In genomic region chr16:920722-921121, GRCh38 we compare ENCODE assay signal across 12 cellular contexts. TPM values are rescaled to one million over a fixed set of nuclear protein-coding genes. Genes with fewer than 3 reads are reported as not detected.
DNase-seq lines count a peak whose midpoint lies in the region; ATAC-seq and TF ChIP-seq lines count a peak whose summit lies in the region.
"Had no signal": no experiment of that assay in that cellular context is flagged by ENCODE, and none has a peak within 500 bp of the region (broad histone marks: within the 10 kb centered on the region; RNA-seq: fewer than 3 reads in every experiment).

No MANE protein-coding gene starts in this region.

- CTCF ChIA-PET in CD4-positive, alpha-beta T cell (lab: Charles Lee): no interaction called here

- TF ChIP-seq CTCF in AG09319 (IDR thresholded peaks at IDR 0.05; ENCODE audit: low read depth, low read length): no peak
- TF ChIP-seq CTCF in heart left ventricle (IDR thresholded peaks at IDR 0.05): no peak
- TF ChIP-seq CTCF in endothelial cell (IDR thresholded peaks at IDR 0.05; ENCODE audit: unreplicated experiment): no peak
- no peak for TF ChIP-seq CTCF in CD4-positive, alpha-beta T cell (IDR thresholded peaks at IDR 0.05)

- intact Hi-C loops in heart left ventricle (cut with DNase I) (no loop called here), posterior vena cava (cut with DNase I) (no loop called here)
- intact Hi-C loops in CD4-positive, alpha-beta T cell (cut with DNase I, micrococcal nuclease): no loop called here

- peaks cover 6% of the 10 kb centered on the region in 2 donors for H3K36me3 Mint-ChIP-seq in activated naive CD4-positive, alpha-beta T cell treated with anti-CD3 and anti-CD28 coated beads, Interleukin-2, amount 50 U/mL, for 72 hours
- peaks cover 35% of the 10 kb centered on the region for H3K36me3 Mint-ChIP-seq in endothelial cell (ENCODE audit: low read depth, unreplicated experiment)
- peaks cover 34% of the 10 kb centered on the region for H3K36me3 Mint-ChIP-seq in CD4-positive, alpha-beta T cell (ENCODE audit: low read depth)

- no peaks in the 10 kb centered on the region for H3K27me3 ChIP-seq in SJCRH30
- no peaks in the 10 kb centered on the region for H3K27me3 ChIP-seq in heart left ventricle
- H3K27me3 ChIP-seq in CD4-positive, alpha-beta T cell (ENCODE audit: control insufficient read depth, insufficient read depth, low read length): no peaks in the 10 kb centered on the region

- H3K4me1 ChIP-seq in SJCRH30 (peaks cover 8% of the 10 kb centered on the region; the same call in 1 of the 2 replicates), heart left ventricle (peaks cover 0 to 23% (median 10%) of the 10 kb centered on the region in 12 donors)

- H3K9me3 Mint-ChIP-seq in activated naive CD4-positive, alpha-beta T cell treated with anti-CD3 and anti-CD28 coated beads, Interleukin-2, amount 50 U/mL, for 72 hours: no peaks in the 10 kb centered on the region
- H3K9me3 Mint-ChIP-seq in endothelial cell (ENCODE audit: unreplicated experiment): no peaks in the 10 kb centered on the region
- no peaks in the 10 kb centered on the region for H3K9me3 Mint-ChIP-seq in CD4-positive, alpha-beta T cell
- H3K9me3 Mint-ChIP-seq: CD8-positive, alpha-beta T cell had no signal

- no peak overlapping the region for H3K4me3 Mint-ChIP-seq in endothelial cell (ENCODE audit: unreplicated experiment)
- no peak overlapping the region for H3K4me3 Mint-ChIP-seq in CD4-positive, alpha-beta T cell
- H3K4me3 Mint-ChIP-seq: CD8-positive, alpha-beta T cell had no signal

- TF ChIP-seq POLR2A in heart left ventricle (IDR thresholded peaks at IDR 0.05): no peak

- H3K36me3 ChIP-seq in SJCRH30 (no peaks in the 10 kb centered on the region), heart left ventricle (peaks cover 0 to 14% (median 0%) of the 10 kb centered on the region in 9 donors)

- H3K27ac ChIP-seq in SJCRH30 (peak overlapping the region; percentile 13; the same call in 1 of the 2 replicates), heart left ventricle (peak overlapping the region in 9 of 12 donors; percentile 8 to 74 (median 54))
- no peak overlapping the region for H3K27ac ChIP-seq in CD4-positive, alpha-beta T cell (ENCODE audit: low read depth, low read length)

- POLR2A ChIA-PET in CD4-positive, alpha-beta T cell (lab: Charles Lee): no interaction called here

- ATAC-seq in heart left ventricle: peak in 2 of 4 donors; percentile 49 to 52
- no peak for ATAC-seq in activated naive CD4-positive, alpha-beta T cell treated with anti-CD3 and anti-CD28 coated beads, Interleukin-2, amount 50 U/mL, for 72 hours
- no peak for ATAC-seq in CD4-positive, alpha-beta T cell (ENCODE audit: poor library complexity)
- ATAC-seq: CD8-positive, alpha-beta T cell; Panc1 had no signal

- no peaks in the 10 kb centered on the region for H3K4me1 Mint-ChIP-seq in endothelial cell (ENCODE audit: unreplicated experiment)
- H3K4me1 Mint-ChIP-seq in CD4-positive, alpha-beta T cell (ENCODE audit: low read depth): no peaks in the 10 kb centered on the region

- H3K27ac Mint-ChIP-seq in activated naive CD4-positive, alpha-beta T cell treated with anti-CD3 and anti-CD28 coated beads, Interleukin-2, amount 50 U/mL, for 72 hours: no peak overlapping the region
- no peak overlapping the region for H3K27ac Mint-ChIP-seq in endothelial cell (ENCODE audit: unreplicated experiment)
- H3K27ac Mint-ChIP-seq in CD4-positive, alpha-beta T cell: no peak overlapping the region
- H3K27ac Mint-ChIP-seq: CD8-positive, alpha-beta T cell had no signal

- no peaks in the 10 kb centered on the region for H3K27me3 Mint-ChIP-seq in endothelial cell (ENCODE audit: unreplicated experiment)
- H3K27me3 Mint-ChIP-seq in CD4-positive, alpha-beta T cell: no peaks in the 10 kb centered on the region

- DNase-seq in AG09319 (ENCODE audit: extremely low read depth, low read depth) (peak; percentile 5), SJCRH30 (peak; percentile 34 to 41), heart left ventricle (peak in 4 of 5 donors; percentile 33 to 71 (median 60)), posterior vena cava (ENCODE audit: low spot score) (peak; percentile 86), endothelial cell (ENCODE audit: low spot score) (no peak), iPS-NIHi7 (ENCODE audit: extremely low spot score) (no peak)
- DNase-seq in activated naive CD4-positive, alpha-beta T cell treated with anti-CD3 and anti-CD28 coated beads, Interleukin-2, amount 50 U/mL, for 72 hours (ENCODE audit: low spot score in 2 of 2): no peak
- DNase-seq in CD4-positive, alpha-beta T cell: no peak
- DNase-seq: activated CD4-positive, CD25-positive, alpha-beta regulatory T cell treated with anti-CD3 and anti-CD28 coated beads, Interleukin-2, amount 50 U/mL, for 72 hours; CD8-positive, alpha-beta T cell; stimulated activated CD4-positive, alpha-beta T cell treated with anti-CD3 and anti-CD28 coated beads, Interleukin-4, amount 100 ng/mL, for 1 hour had no signal

- H3K9me3 ChIP-seq in SJCRH30 (replicated peaks) (no peaks in the 10 kb centered on the region), heart left ventricle (peaks cover 0 to 5% (median 0%) of the 10 kb centered on the region in 12 donors)
- H3K9me3 ChIP-seq in CD4-positive, alpha-beta T cell (ENCODE audit: control insufficient read depth, low read length): no peaks in the 10 kb centered on the region

- 52 to 73% (median 63%) methylated on average over 18 of the region's 18 CpGs for WGBS in heart left ventricle, 4 donors

- H3K4me3 ChIP-seq in SJCRH30 (no peak overlapping the region), heart left ventricle (no peak overlapping the region)

RNA-seq across cellular contexts. Expression of gene LMF1, which starts 50.1 kb away (rescaled TPM):
- total RNA-seq in SJCRH30 (2014; rRNA removed; shearing (Covaris generic)): 2.3 and 2.7 TPM in 2 replicates
- total RNA-seq in heart left ventricle: 10 to 100 TPM in 3 of 9 donors, 1 to 10 TPM in 6; 4.3 to 19.2 (median 7.4) TPM
- polyA plus RNA-seq in heart left ventricle: 1 to 10 TPM; 5.3 to 6.1 TPM
- 10 to 100 TPM; 16.4 to 21.8 TPM for total RNA-seq in posterior vena cava
- total RNA-seq in activated naive CD4-positive, alpha-beta T cell treated with anti-CD3 and anti-CD28 coated beads, Interleukin-2, amount 50 U/mL, for 72 hours: 10 to 100 TPM; 13.0 to 19.1 TPM
- total RNA-seq in endothelial cell (ENCODE audit: unreplicated experiment): 21.7 TPM
- total RNA-seq in CD4-positive, alpha-beta T cell: 10 to 100 TPM; 26.8 to 27.6 TPM

Comparison
In these comparisons a context has a peak if more than half of its experiments do, and no peak if none do; other contexts are left out.
1. DNase-seq: peak in AG09319 (single experiment), SJCRH30 (2 of 2), heart left ventricle (4 of 5) and posterior vena cava (single experiment); none in activated naive CD4-positive, alpha-beta T cell treated with anti-CD3 and anti-CD28 coated beads, Interleukin-2, amount 50 U/mL, for 72 hours (0 of 2), endothelial cell (single experiment), CD4-positive, alpha-beta T cell (0 of 10) and iPS-NIHi7 (single experiment).